ENCODE assay signal across 10 cellular contexts in the genomic region with DNA sequence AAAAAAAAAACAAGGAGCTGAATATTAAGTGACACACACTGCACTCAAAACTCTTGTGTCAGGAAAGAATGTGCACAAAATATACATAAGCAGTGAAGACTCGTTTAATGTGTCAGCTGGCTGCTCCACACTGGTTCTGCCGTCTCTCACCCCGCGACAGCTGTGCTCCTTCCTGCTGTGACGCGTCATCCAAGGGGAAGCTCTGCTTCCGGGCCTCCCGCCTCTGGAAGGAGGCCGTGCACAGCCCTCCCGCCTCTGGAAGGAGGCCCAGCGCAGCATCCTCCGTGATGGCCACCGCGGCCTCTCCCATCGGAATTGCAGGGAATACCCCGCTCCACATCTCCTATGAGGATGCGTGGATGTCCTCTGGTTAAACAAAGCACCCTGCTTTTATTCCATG.
A peak's percentile ranks its signal among the peaks of the same experiment; 100 is the strongest.
DNase-seq lines count a peak whose midpoint lies in the region; ATAC-seq and TF ChIP-seq lines count a peak whose summit lies in the region.
"Had no signal": no experiment of that assay in that cellular context is flagged by ENCODE, and none has a peak within 500 bp of the region (broad histone marks: within the 10 kb centered on the region; RNA-seq: fewer than 3 reads in every experiment).

No MANE protein-coding gene starts in this region.

- no peaks in the 10 kb centered on the region for H3K9me3 ChIP-seq in BLaER1
- H3K9me3 ChIP-seq in ovary, result no peaks in the 10 kb centered on the region

- TF ChIP-seq CTCF in glutamatergic neuron (IDR thresholded peaks at IDR 0.05; ENCODE audit: partially characterized antibody, unreplicated experiment) (no peak), ovary (IDR thresholded peaks at IDR 0.05) (no peak)

- TF ChIP-seq EP300 in ovary (IDR thresholded peaks at IDR 0.05), result no peak

- H3K4me2 ChIP-seq in BLaER1, result peak overlapping the region; percentile 86

- H3K27me3 Mint-ChIP-seq in glutamatergic neuron (ENCODE audit: unreplicated experiment), result peaks cover 11% of the 10 kb centered on the region

- ATAC-seq in HG02588 (IDR thresholded peaks at IDR 0.05; ENCODE audit: unreplicated experiment), result no peak

- H3K4me1 ChIP-seq in BLaER1, result peaks cover 100% of the 10 kb centered on the region
- H3K4me1 ChIP-seq in ovary (ENCODE audit: insufficient read depth), result peaks cover 16% of the 10 kb centered on the region

- H3K27me3 ChIP-seq in BLaER1 (no peaks in the 10 kb centered on the region), ovary (no peaks in the 10 kb centered on the region)

- peaks cover 13% of the 10 kb centered on the region for H3K9me3 Mint-ChIP-seq in glutamatergic neuron (ENCODE audit: unreplicated experiment)

- H3K36me3 ChIP-seq in BLaER1 (no peaks in the 10 kb centered on the region), ovary (no peaks in the 10 kb centered on the region)

- H4K20me1 ChIP-seq in BLaER1, result peaks cover 96% of the 10 kb centered on the region

- H3K4me3 ChIP-seq in BLaER1, result no peak overlapping the region
- H3K4me3 ChIP-seq in ovary, result no peak overlapping the region

- peak overlapping the region; percentile 80 for H3K27ac Mint-ChIP-seq in glutamatergic neuron (ENCODE audit: unreplicated experiment)

- no peak overlapping the region for H3K9ac ChIP-seq in BLaER1

- WGBS in ovary, 3 donors, result 11 to 26% (median 14%) methylated on average over 17 of the region's 17 CpGs

- H3K27ac ChIP-seq in BLaER1 (peak overlapping the region; percentile 66; the same call in 1 of the 2 replicates), ovary (no peak overlapping the region)

- intact Hi-C loops in ovary (cut with DNase I), result no loop called here

- peaks cover 62% of the 10 kb centered on the region for H3K4me1 Mint-ChIP-seq in glutamatergic neuron (ENCODE audit: low read depth, unreplicated experiment)

- no peaks in the 10 kb centered on the region for H3K36me3 Mint-ChIP-seq in glutamatergic neuron (ENCODE audit: unreplicated experiment)

- DNase-seq in SHP77 (lab: John Stamatoyannopoulos, UW), result peak; percentile 51 to 82
- DNase-seq in glutamatergic neuron, result peak; percentile 63
- peak; percentile 65 to 74 (median 71) for DNase-seq in ovary
- DNase-seq in NCI-H446 treated with DMSO at 0.1 percent for 48 hours (lab: John Stamatoyannopoulos, UW), result no peak
- no peak for DNase-seq in NCI-H1436 (lab: John Stamatoyannopoulos, UW)
- DNase-seq in activated effector memory CD4-positive, alpha-beta T cell treated with Interleukin-2 at 50 U/mL for 16 hours, result no peak
- DNase-seq: activated CD8-positive, alpha-beta memory T cell treated with anti-CD3 and anti-CD28 coated beads for 24 hours; DND-41 had no signal

- peak overlapping the region; percentile 31 for H3K4me3 Mint-ChIP-seq in glutamatergic neuron (ENCODE audit: unreplicated experiment)

- TF ChIP-seq POLR2A in ovary (IDR thresholded peaks at IDR 0.05), result no peak

Comparison
In these comparisons a context has a peak if more than half of its experiments do, and no peak if none do; other contexts are left out.
1. DNase-seq: peak in SHP77 (2 of 2), glutamatergic neuron (single experiment) and ovary (5 of 5); none in NCI-H446 treated with DMSO at 0.1 percent for 48 hours (single experiment), NCI-H1436 (single experiment) and activated effector memory CD4-positive, alpha-beta T cell treated with Interleukin-2 at 50 U/mL for 16 hours (single experiment).